ENCODE assay signal across 8 cellular contexts in genomic region chr5:142915840-142916424, GRCh38.
DNase-seq lines count a peak whose midpoint lies in the region; ATAC-seq and TF ChIP-seq lines count a peak whose summit lies in the region.

No MANE protein-coding gene starts in this region.

- no peaks in the 10 kb centered on the region for H3K36me3 ChIP-seq in right lobe of liver
- H3K36me3 ChIP-seq in sigmoid colon: no peaks in the 10 kb centered on the region

- peaks cover 0 to 22% (median 5%) of the 10 kb centered on the region in 4 donors for H3K4me1 ChIP-seq in right lobe of liver
- no peaks in the 10 kb centered on the region for H3K4me1 ChIP-seq in sigmoid colon

- no peaks in the 10 kb centered on the region for H3K4me1 Mint-ChIP-seq in stimulated activated naive CD8-positive, alpha-beta T cell treated with anti-CD3 and anti-CD28 coated beads, Interleukin-15, amount 100 ng/mL, for 72 hours

- no peaks in the 10 kb centered on the region for H3K9me3 Mint-ChIP-seq in stimulated activated naive CD8-positive, alpha-beta T cell treated with anti-CD3 and anti-CD28 coated beads, Interleukin-15, amount 100 ng/mL, for 72 hours

- intact Hi-C loops in right lobe of liver (cut with DNase I) (no loop called here), sigmoid colon (cut with DNase I) (no loop called here)

- DNase-seq in stimulated activated naive CD8-positive, alpha-beta T cell treated with anti-CD3 and anti-CD28 coated beads, Interleukin-15, Interleukin-2, amounts not matched to agents 100 U/mL and 50 U/mL, for 24 hours: peak; percentile 25
- DNase-seq in stimulated activated naive CD8-positive, alpha-beta T cell treated with anti-CD3 and anti-CD28 coated beads, Interleukin-15, amount 100 ng/mL, for 72 hours: no peak
- peak; percentile 59 for DNase-seq in HEK293T (ENCODE audit: extremely low spot score)
- DNase-seq in NCI-H1694 treated with DMSO at 0.1 percent for 48 hours (lab: John Stamatoyannopoulos, UW): peak; percentile 34
- DNase-seq in astrocyte of the cerebellum (ENCODE audit: low read depth): no peak
- peak; percentile 57 to 69 (median 65) for DNase-seq in right lobe of liver
- no peak for DNase-seq in sigmoid colon

- POLR2A ChIA-PET in HEK293T (lab: Yijun Ruan, JAX): no interaction called here

- H3K9me3 ChIP-seq in right lobe of liver (no peaks in the 10 kb centered on the region), sigmoid colon (no peaks in the 10 kb centered on the region)

- no peak overlapping the region for H3K4me3 Mint-ChIP-seq in stimulated activated naive CD8-positive, alpha-beta T cell treated with anti-CD3 and anti-CD28 coated beads, Interleukin-15, amount 100 ng/mL, for 72 hours

- in situ Hi-C loops in astrocyte of the cerebellum (cut with HindIII; ENCODE audit: low sequenced_read_pairs): loop anchor here (25.0 kb wide), 1 partner anchor 471 kb away; no protein-coding TSS in a partner anchor

- 27% methylated on average over 4 of the region's 7 CpGs for WGBS in right lobe of liver (ENCODE audit: insufficient coverage, low coverage, low lambda C conversion rate, missing lambda C conversion rate)
- WGBS in sigmoid colon, 2 donors: 62 to 79% methylated on average over 7 of the region's 7 CpGs

- H3K27me3 ChIP-seq in right lobe of liver: no peaks in the 10 kb centered on the region
- no peaks in the 10 kb centered on the region for H3K27me3 ChIP-seq in sigmoid colon

- H3K4me3 ChIP-seq in astrocyte of the cerebellum (ENCODE audit: low read depth, low read length): no peak overlapping the region
- no peak overlapping the region for H3K4me3 ChIP-seq in right lobe of liver
- no peak overlapping the region for H3K4me3 ChIP-seq in sigmoid colon

- CTCF ChIA-PET in HEK293T (lab: Yijun Ruan, JAX): interaction anchor here (0.7 to 1.5 kb wide), 6 partner anchors 9 to 234 kb away, joined by 3 to 7 read pairs (median 4); no protein-coding TSS in a partner anchor

- H3K27ac Mint-ChIP-seq in stimulated activated naive CD8-positive, alpha-beta T cell treated with anti-CD3 and anti-CD28 coated beads, Interleukin-15, amount 100 ng/mL, for 72 hours: no peak overlapping the region

- ATAC-seq in stimulated activated naive CD8-positive, alpha-beta T cell treated with anti-CD3 and anti-CD28 coated beads, Interleukin-15, Interleukin-2, amounts not matched to agents 100 U/mL and 50 U/mL, for 24 hours: no peak
- ATAC-seq in stimulated activated naive CD8-positive, alpha-beta T cell treated with anti-CD3 and anti-CD28 coated beads, Interleukin-15, amount 100 ng/mL, for 72 hours: no peak
- ATAC-seq in right lobe of liver (peak; percentile 79 to 89 (median 88)), HG03025 (IDR thresholded peaks at IDR 0.05; ENCODE audit: low FRiP score, unreplicated experiment) (no peak)

- H3K27ac ChIP-seq in right lobe of liver (no peak overlapping the region), sigmoid colon (no peak overlapping the region)

- no peak for TF ChIP-seq EP300 in sigmoid colon (IDR thresholded peaks at IDR 0.05)

- no peak for TF ChIP-seq POLR2A in right lobe of liver (IDR thresholded peaks at IDR 0.05)
- TF ChIP-seq POLR2A in sigmoid colon (IDR thresholded peaks at IDR 0.05): no peak

- H3K27me3 Mint-ChIP-seq in stimulated activated naive CD8-positive, alpha-beta T cell treated with anti-CD3 and anti-CD28 coated beads, Interleukin-15, amount 100 ng/mL, for 72 hours: no peaks in the 10 kb centered on the region

- TF ChIP-seq CTCF in astrocyte of the cerebellum (IDR thresholded peaks at IDR 0.05; ENCODE audit: low read depth, low read length, missing control alignments): peak; percentile 92
- TF ChIP-seq CTCF in right lobe of liver (IDR thresholded peaks at IDR 0.05): peak; percentile 58 to 70 (median 62)
- no peak for TF ChIP-seq CTCF in sigmoid colon (IDR thresholded peaks at IDR 0.05)

TF ChIP-seq in HEK293T, 16 proteins besides CTCF, POLR2A, EP300 and RAD21:
- TF ChIP-seq CTBP1 (IDR thresholded peaks at IDR 0.05; ENCODE audit: borderline replicate concordance) (no peak), BHLHE40 (IDR thresholded peaks at IDR 0.05; ENCODE audit: borderline replicate concordance) (no peak), SUZ12 (IDR thresholded peaks at IDR 0.05) (no peak), LEF1 (IDR thresholded peaks at IDR 0.05; ENCODE audit: borderline replicate concordance) (no peak), FOXA1 (IDR thresholded peaks at IDR 0.05) (no peak), ELF4 (IDR thresholded peaks at IDR 0.05) (no peak), L3MBTL2 (conservative IDR thresholded peaks at IDR 0.05) (no peak), ARNT (IDR thresholded peaks at IDR 0.05) (no peak), SP1 (IDR thresholded peaks at IDR 0.05) (no peak), FOXM1 (IDR thresholded peaks at IDR 0.05; ENCODE audit: borderline replicate concordance) (no peak), NFRKB (IDR thresholded peaks at IDR 0.05) (no peak), FOXK2 (IDR thresholded peaks at IDR 0.05) (no peak), HDGF (IDR thresholded peaks at IDR 0.05; ENCODE audit: borderline replicate concordance) (no peak)

Comparison
In these comparisons a context has a peak if more than half of its experiments do, and no peak if none do; other contexts are left out.
1. DNase-seq: peak in stimulated activated naive CD8-positive, alpha-beta T cell treated with anti-CD3 and anti-CD28 coated beads, Interleukin-15, Interleukin-2, amounts not matched to agents 100 U/mL and 50 U/mL, for 24 hours (single experiment), HEK293T (single experiment), NCI-H1694 treated with DMSO at 0.1 percent for 48 hours (single experiment) and right lobe of liver (3 of 3); none in stimulated activated naive CD8-positive, alpha-beta T cell treated with anti-CD3 and anti-CD28 coated beads, Interleukin-15, amount 100 ng/mL, for 72 hours (0 of 2), astrocyte of the cerebellum (single experiment) and sigmoid colon (single experiment).
2. ATAC-seq: peak in right lobe of liver (4 of 4); none in stimulated activated naive CD8-positive, alpha-beta T cell treated with anti-CD3 and anti-CD28 coated beads, Interleukin-15, Interleukin-2, amounts not matched to agents 100 U/mL and 50 U/mL, for 24 hours (single experiment), stimulated activated naive CD8-positive, alpha-beta T cell treated with anti-CD3 and anti-CD28 coated beads, Interleukin-15, amount 100 ng/mL, for 72 hours (single experiment) and HG03025 (single experiment).
3. CTCF ChIP-seq: peak in astrocyte of the cerebellum (single experiment) and right lobe of liver (4 of 4); none in sigmoid colon (0 of 4).